In genomic region chr5:78605611-78606010, GRCh38 we compare ENCODE assay signal across 23 cellular contexts. TPM values are rescaled to one million over a fixed set of nuclear protein-coding genes. Genes with fewer than 3 reads are reported as not detected.
DNase-seq lines count a peak whose midpoint lies in the region; ATAC-seq, FAIRE-seq and TF ChIP-seq lines count a peak whose summit lies in the region.
"Had no signal": no experiment of that assay in that cellular context is flagged by ENCODE, and none has a peak within 500 bp of the region (broad histone marks: within the 10 kb centered on the region; RNA-seq: fewer than 3 reads in every experiment).

No MANE protein-coding gene starts in this region.

- FAIRE-seq in A549 (lab: Jason Lieb, UNC) (no peak), kidney (lab: Jason Lieb, UNC) (no peak)
- FAIRE-seq: TTC549 had no signal

- peak overlapping the region; percentile 88 to 93 for H3K27ac ChIP-seq in A549
- H3K27ac ChIP-seq in mammary epithelial cell (ENCODE audit: insufficient read depth, low read depth, low read length): peak overlapping the region; percentile 28
- peak overlapping the region; percentile 17 for H3K27ac ChIP-seq in muscle layer of duodenum (ENCODE audit: low read length)
- H3K27ac ChIP-seq in kidney (ENCODE audit: low read depth in 2 of 2, low read length in 2 of 2): no peak overlapping the region
- H3K27ac ChIP-seq: BLaER1 treated with 17β-estradiol and CSF1 and Interleukin-3, amounts not matched to agents 10 nM and 100 nM had no signal

- H3K36me3 ChIP-seq in mammary epithelial cell (ENCODE audit: insufficient read depth, low read length): no peaks in the 10 kb centered on the region
- no peaks in the 10 kb centered on the region for H3K36me3 ChIP-seq in muscle layer of duodenum (ENCODE audit: control insufficient read depth in 1 of 2, insufficient read depth in 2 of 2, low read length in 2 of 2)
- H3K36me3 ChIP-seq in kidney (ENCODE audit: control insufficient read depth in 1 of 2, insufficient read depth in 2 of 2, low read length in 2 of 2): no peaks in the 10 kb centered on the region
- H3K36me3 ChIP-seq: esophagus muscularis mucosa had no signal

- DNase-seq in A549 (ENCODE audit: low read depth in 1 of 2, low spot score in 1 of 2) (no peak), LHCN-M2 (ENCODE audit: low read depth) (peak; percentile 39), mammary epithelial cell (peak; percentile 65), kidney (no peak), NCI-H2227 (lab: John Stamatoyannopoulos, UW; ENCODE audit: unreplicated experiment) (no peak), NCI-H1092 (lab: John Stamatoyannopoulos, UW) (no peak)
- no peak for DNase-seq in activated T-helper 2 cell treated with anti-CD3 and anti-CD28 coated beads, Interferon-gamma antibody, Interleukin-2, Interleukin-4, amounts not matched to agents 10 μg/mL and 5 μg/mL and 100 μg/mL, durations not matched to agents 14 hours and 24 hours and 36 hours (ENCODE audit: low spot score)
- DNase-seq: activated CD8-positive, alpha-beta memory T cell treated with anti-CD3 and anti-CD28 coated beads for 24 hours; activated naive CD4-positive, alpha-beta T cell treated with anti-CD3 and anti-CD28 coated beads, Interleukin-2, amount 10 ng/mL, durations not matched to agents 7 days and 5 days; activated T-cell treated with anti-CD3 and anti-CD28 coated beads, Interleukin-2, amount 50 U/mL, for 4 hours; effector CD4-positive, alpha-beta T cell; GOT3; NCI-H774; nucleus accumbens; SIG-M5; stimulated activated CD4-positive, alpha-beta T cell treated with anti-CD3 and anti-CD28 coated beads, Interleukin-12 subunit alpha, Interleukin-12 subunit beta, amount 100 ng/mL, for 4 hours; stimulated activated naive CD8-positive, alpha-beta T cell treated with anti-CD3 and anti-CD28 coated beads, Interleukin-15, amount 100 ng/mL, for 72 hours; T-cell; trophoblast cell had no signal

- H3K4me2 ChIP-seq in A549 (peak overlapping the region; percentile 44), mammary epithelial cell (ENCODE audit: insufficient read depth, low read depth, low read length) (no peak overlapping the region)
- H3K4me2 ChIP-seq: BLaER1 treated with 17β-estradiol and CSF1 and Interleukin-3, amounts not matched to agents 10 nM and 100 nM had no signal

- in situ Hi-C loops in mammary epithelial cell (cut with MboI; ENCODE audit: low sequenced_read_pairs in 2 of 2): no loop called here

- no peaks in the 10 kb centered on the region for H3K4me1 Mint-ChIP-seq in activated T-helper 2 cell treated with anti-CD3 and anti-CD28 coated beads, Interferon-gamma antibody, Interleukin-2, Interleukin-4, amounts not matched to agents 10 μg/mL and 5 μg/mL and 100 μg/mL, durations not matched to agents 14 hours and 24 hours and 36 hours (ENCODE audit: low read depth)
- H3K4me1 Mint-ChIP-seq: activated naive CD4-positive, alpha-beta T cell treated with anti-CD3 and anti-CD28 coated beads, Interleukin-2, amount 10 ng/mL, durations not matched to agents 7 days and 5 days; stimulated activated naive CD8-positive, alpha-beta T cell treated with anti-CD3 and anti-CD28 coated beads, Interleukin-15, amount 100 ng/mL, for 72 hours; T-cell had no signal

- H3K27me3 Mint-ChIP-seq in activated T-helper 2 cell treated with anti-CD3 and anti-CD28 coated beads, Interferon-gamma antibody, Interleukin-2, Interleukin-4, amounts not matched to agents 10 μg/mL and 5 μg/mL and 100 μg/mL, durations not matched to agents 14 hours and 24 hours and 36 hours (ENCODE audit: low read depth): peaks cover 11% of the 10 kb centered on the region
- H3K27me3 Mint-ChIP-seq: stimulated activated naive CD8-positive, alpha-beta T cell treated with anti-CD3 and anti-CD28 coated beads, Interleukin-15, amount 100 ng/mL, for 72 hours had no signal

- H3K27ac Mint-ChIP-seq in activated T-helper 2 cell treated with anti-CD3 and anti-CD28 coated beads, Interferon-gamma antibody, Interleukin-2, Interleukin-4, amounts not matched to agents 10 μg/mL and 5 μg/mL and 100 μg/mL, durations not matched to agents 14 hours and 24 hours and 36 hours: no peak overlapping the region
- H3K27ac Mint-ChIP-seq: activated naive CD4-positive, alpha-beta T cell treated with anti-CD3 and anti-CD28 coated beads, Interleukin-2, amount 10 ng/mL, durations not matched to agents 7 days and 5 days; stimulated activated naive CD8-positive, alpha-beta T cell treated with anti-CD3 and anti-CD28 coated beads, Interleukin-15, amount 100 ng/mL, for 72 hours; T-cell had no signal

- no peak for TF ChIP-seq RAD21 in A549 (conservative IDR thresholded peaks at IDR 0.05 in 1 of 2, IDR thresholded peaks at IDR 0.05 in 1 of 2)

- no peaks in the 10 kb centered on the region for H4K20me1 ChIP-seq in mammary epithelial cell (ENCODE audit: insufficient read depth, low read length)
- H4K20me1 ChIP-seq: BLaER1 treated with 17β-estradiol and CSF1 and Interleukin-3, amounts not matched to agents 10 nM and 100 nM had no signal

- dilution Hi-C loops in mammary epithelial cell (cut with HindIII; ENCODE audit: low sequenced_read_pairs): no loop called here

- H3K9me3 Mint-ChIP-seq in activated T-helper 2 cell treated with anti-CD3 and anti-CD28 coated beads, Interferon-gamma antibody, Interleukin-2, Interleukin-4, amounts not matched to agents 10 μg/mL and 5 μg/mL and 100 μg/mL, durations not matched to agents 14 hours and 24 hours and 36 hours: no peaks in the 10 kb centered on the region
- H3K9me3 Mint-ChIP-seq: activated naive CD4-positive, alpha-beta T cell treated with anti-CD3 and anti-CD28 coated beads, Interleukin-2, amount 10 ng/mL, durations not matched to agents 7 days and 5 days; activated T-cell treated with anti-CD3 and anti-CD28 coated beads, Interleukin-2, amount 50 U/mL, for 4 hours; stimulated activated naive CD8-positive, alpha-beta T cell treated with anti-CD3 and anti-CD28 coated beads, Interleukin-15, amount 100 ng/mL, for 72 hours; T-cell had no signal

- H3K4me1 ChIP-seq in A549 (peaks cover 92% of the 10 kb centered on the region), mammary epithelial cell (ENCODE audit: insufficient read depth, low read length) (peaks cover 14% of the 10 kb centered on the region), muscle layer of duodenum (ENCODE audit: control insufficient read depth in 1 of 2, insufficient read depth in 2 of 2, low read length in 2 of 2) (peaks cover 15 to 30% of the 10 kb centered on the region in 2 donors), kidney (ENCODE audit: control insufficient read depth in 1 of 2, insufficient read depth in 1 of 2, low read depth in 1 of 2, low read length in 2 of 2) (no peaks in the 10 kb centered on the region)

- H3K4me3 Mint-ChIP-seq in activated T-helper 2 cell treated with anti-CD3 and anti-CD28 coated beads, Interferon-gamma antibody, Interleukin-2, Interleukin-4, amounts not matched to agents 10 μg/mL and 5 μg/mL and 100 μg/mL, durations not matched to agents 14 hours and 24 hours and 36 hours (ENCODE audit: low read depth): no peak overlapping the region
- H3K4me3 Mint-ChIP-seq: activated naive CD4-positive, alpha-beta T cell treated with anti-CD3 and anti-CD28 coated beads, Interleukin-2, amount 10 ng/mL, durations not matched to agents 7 days and 5 days; activated T-cell treated with anti-CD3 and anti-CD28 coated beads, Interleukin-2, amount 50 U/mL, for 4 hours; stimulated activated naive CD8-positive, alpha-beta T cell treated with anti-CD3 and anti-CD28 coated beads, Interleukin-15, amount 100 ng/mL, for 72 hours; T-cell had no signal

- TF ChIP-seq EP300 in A549 (IDR thresholded peaks at IDR 0.05): 0 out of 5 replicates have a peak, but pooled peaks of 1 of the 2 experiments have one; percentile 16

- CTCF ChIA-PET in A549 (lab: Yijun Ruan, JAX) (interaction anchor here (1.5 to 1.6 kb wide), 3 partner anchors 9 to 39 kb away, joined by 4 read pairs; no protein-coding TSS in a partner anchor), mammary epithelial cell (lab: Charles Lee; ENCODE audit: low non-redundant PET) (no interaction called here)

- H3K79me2 ChIP-seq in mammary epithelial cell (ENCODE audit: insufficient read depth, low read length): peaks cover 61% of the 10 kb centered on the region

- no peak for ATAC-seq in A549
- ATAC-seq: activated T-cell treated with anti-CD3 and anti-CD28 coated beads, Interleukin-2, amount 50 U/mL, for 4 hours; stimulated activated naive CD8-positive, alpha-beta T cell treated with anti-CD3 and anti-CD28 coated beads, Interleukin-15, amount 100 ng/mL, for 72 hours; T-cell had no signal

- TF ChIP-seq POLR2A in A549 (IDR thresholded peaks at IDR 0.05; ENCODE audit: low read length): no peak

- H3K36me3 Mint-ChIP-seq in activated T-helper 2 cell treated with anti-CD3 and anti-CD28 coated beads, Interferon-gamma antibody, Interleukin-2, Interleukin-4, amounts not matched to agents 10 μg/mL and 5 μg/mL and 100 μg/mL, durations not matched to agents 14 hours and 24 hours and 36 hours (ENCODE audit: low read depth): no peaks in the 10 kb centered on the region
- H3K36me3 Mint-ChIP-seq: activated naive CD4-positive, alpha-beta T cell treated with anti-CD3 and anti-CD28 coated beads, Interleukin-2, amount 10 ng/mL, durations not matched to agents 7 days and 5 days; T-cell had no signal

- H3K4me3 ChIP-seq in A549 (no peak overlapping the region), mammary epithelial cell (replicated peaks in 1 of 3; ENCODE audit: insufficient read depth in 1 of 3, low read depth in 2 of 3, low read length in 3 of 3) (no peak overlapping the region), muscle layer of duodenum (ENCODE audit: low read depth in 1 of 2, low read length in 2 of 2) (no peak overlapping the region), kidney (ENCODE audit: low read length in 2 of 2) (no peak overlapping the region)
- H3K4me3 ChIP-seq: BLaER1 treated with 17β-estradiol and CSF1 and Interleukin-3, amounts not matched to agents 10 nM and 100 nM; esophagus muscularis mucosa had no signal

- no peak overlapping the region for H3K9ac ChIP-seq in mammary epithelial cell (ENCODE audit: insufficient read depth, low read length)
- no peak overlapping the region for H3K9ac ChIP-seq in kidney (ENCODE audit: low read length in 2 of 2)
- H3K9ac ChIP-seq: BLaER1 treated with 17β-estradiol and CSF1 and Interleukin-3, amounts not matched to agents 10 nM and 100 nM had no signal

- H3K27me3 ChIP-seq in mammary epithelial cell (ENCODE audit: insufficient read depth, low read length): no peaks in the 10 kb centered on the region
- no peaks in the 10 kb centered on the region for H3K27me3 ChIP-seq in muscle layer of duodenum (ENCODE audit: low read depth, low read length)
- H3K27me3 ChIP-seq: BLaER1 treated with 17β-estradiol and CSF1 and Interleukin-3, amounts not matched to agents 10 nM and 100 nM; esophagus muscularis mucosa had no signal

- H2AFZ ChIP-seq in mammary epithelial cell (ENCODE audit: low read depth, low read length): no peak overlapping the region

- WGBS in A549 (ENCODE audit: missing lambda C conversion rate): 32% methylated on average over 2 of the region's 2 CpGs
- WGBS in mammary epithelial cell (ENCODE audit: low coverage, missing lambda C conversion rate): 64% methylated on average over 2 of the region's 2 CpGs

- H3K9me3 ChIP-seq in A549: no peaks in the 10 kb centered on the region
- H3K9me3 ChIP-seq in mammary epithelial cell (replicated peaks; ENCODE audit: insufficient read depth, low read length): no peaks in the 10 kb centered on the region
- H3K9me3 ChIP-seq in muscle layer of duodenum (ENCODE audit: control insufficient read depth in 1 of 2, low read length in 2 of 2): no peaks in the 10 kb centered on the region
- no peaks in the 10 kb centered on the region for H3K9me3 ChIP-seq in kidney (ENCODE audit: control insufficient read depth in 1 of 2, low read length in 2 of 2)
- H3K9me3 ChIP-seq: esophagus muscularis mucosa had no signal

- POLR2A ChIA-PET in A549 (lab: Yijun Ruan, JAX): interaction anchor here (1.0 kb wide), 1 partner anchor 27 kb away, joined by 3 read pairs; no protein-coding TSS in a partner anchor

- no TSS peak for BruUV-seq in mammary epithelial cell (replicated peaks; lab: Mats Ljungman, UMichigan)

- intact Hi-C loops in mammary epithelial cell (cut with micrococcal nuclease): no loop called here
- intact Hi-C loops in kidney (cut with DNase I): no loop called here
- intact Hi-C loops in activated T-helper 2 cell treated with anti-CD3 and anti-CD28 coated beads, Interferon-gamma antibody, Interleukin-2, Interleukin-4, amounts not matched to agents 10 μg/mL and 5 μg/mL and 100 μg/mL, durations not matched to agents 14 hours and 24 hours and 36 hours (cut with micrococcal nuclease): no loop called here

- no peak for TF ChIP-seq CTCF in A549 (IDR thresholded peaks at IDR 0.05)
- no peak for TF ChIP-seq CTCF in mammary epithelial cell (conservative IDR thresholded peaks at IDR 0.05 in 1 of 2, IDR thresholded peaks at IDR 0.05 in 1 of 2; ENCODE audit: extremely low read depth in 1 of 2, insufficient read depth in 1 of 2, low read depth in 1 of 2, low read length in 2 of 2)
- no peak for TF ChIP-seq CTCF in kidney (IDR thresholded peaks at IDR 0.05; ENCODE audit: borderline replicate concordance, extremely low read depth, insufficient read depth)

RNA-seq across cellular contexts. Expression of gene LHFPL2, which starts 43.0 kb away (rescaled TPM):
- polyA plus RNA-seq in A549 (2011; rRNA removed) (24.9 and 32.2 TPM in 2 replicates), A549 (2017; fragmentation: RNase III; extraction: RNeasy Plus Mini Kit Qiagen cat#74134 plus additional on column Dnase treatment) (33.4 to 44.3 TPM (median 41.7 TPM) in 3 replicates), mammary epithelial cell (11.5 TPM), kidney (ENCODE audit: insufficient read depth, low read depth, low replicate concordance) (1.8 TPM)
- polyA plus RNA-seq in A549 (2012; cell fraction: cytosol; rRNA removed): 9.8 and 16.2 TPM in 2 replicates
- 17.8 and 26.0 TPM in 2 replicates for polyA plus RNA-seq in A549 (2012; cell fraction: nucleus; rRNA removed)
- polyA minus RNA-seq in A549 (2011; rRNA and poly(A)+ RNA removed): 36.3 and 39.2 TPM in 2 replicates
- total RNA-seq in LHCN-M2 (2014; rRNA removed) (97.3 and 104 TPM in 2 replicates), mammary epithelial cell (10 to 100 TPM; 52.5 to 53.5 TPM), kidney (12.6 TPM)
- 26.3 TPM for polyA plus RNA-seq in LHCN-M2 (2012)
- polyA minus RNA-seq in mammary epithelial cell: 20.2 TPM
- 0.09 and 0.16 TPM in 2 replicates for total RNA-seq in activated T-helper 2 cell treated with anti-CD3 and anti-CD28 coated beads, Interferon-gamma antibody, Interleukin-2, Interleukin-4, amounts not matched to agents 10 μg/mL and 5 μg/mL and 100 μg/mL, durations not matched to agents 14 hours and 24 hours and 36 hours

Comparison
In these comparisons a context has a peak if more than half of its experiments do, and no peak if none do; other contexts are left out.
1. DNase-seq: peak in LHCN-M2 (single experiment) and mammary epithelial cell (single experiment); none in A549 (0 of 2), kidney (single experiment), NCI-H2227 (single experiment), activated T-helper 2 cell treated with anti-CD3 and anti-CD28 coated beads, Interferon-gamma antibody, Interleukin-2, Interleukin-4, amounts not matched to agents 10 μg/mL and 5 μg/mL and 100 μg/mL, durations not matched to agents 14 hours and 24 hours and 36 hours (single experiment) and NCI-H1092 (single experiment).
2. H3K27ac ChIP-seq: peak in A549 (2 of 2), mammary epithelial cell (single experiment) and muscle layer of duodenum (single experiment); none in kidney (0 of 2).
3. RNA of gene LHFPL2, which starts 43.0 kb away (total RNA-seq): 97.3 to 104 TPM in LHCN-M2, 52.5 to 53.5 TPM in mammary epithelial cell and 12.6 TPM in kidney (single experiment); 0.09 to 0.16 TPM in activated T-helper 2 cell treated with anti-CD3 and anti-CD28 coated beads, Interferon-gamma antibody, Interleukin-2, Interleukin-4, amounts not matched to agents 10 μg/mL and 5 μg/mL and 100 μg/mL, durations not matched to agents 14 hours and 24 hours and 36 hours; every median in the first group is over 10 times any median in the second.